ENCODE assay signal across 23 cellular contexts in genomic region chr19:4501691-4502090, GRCh38. TPM values are rescaled to one million over a fixed set of nuclear protein-coding genes. Genes with fewer than 3 reads are reported as not detected.
"Had no signal": no experiment of that assay in that cellular context is flagged by ENCODE, and none has a peak within 500 bp of the region (broad histone marks: within the 10 kb centered on the region; RNA-seq: fewer than 3 reads in every experiment).

No MANE protein-coding gene starts in this region.

- H3K27me3 ChIP-seq: foreskin keratinocyte, hepatocyte, tibial artery had no signal

- H3K4me1 ChIP-seq: foreskin keratinocyte, tibial artery had no signal

- H3K9me3 Mint-ChIP-seq: activated B cell treated with CpG ODN at 0.5 μM for 24 hours; activated naive CD4-positive, alpha-beta T cell treated with anti-CD3 and anti-CD28 coated beads, Interleukin-2, amount 10 ng/mL, durations not matched to agents 7 days and 5 days; activated naive CD8-positive, alpha-beta T cell treated with anti-CD3 and anti-CD28 coated beads, Interleukin-2, amount 50 U/mL, for 24 hours; dendritic cell treated with granulocyte-macrophage colony-stimulating factor and Interleukin-4, amounts not matched to agents 40 ng/mL and 50 ng/mL, for 4 days; nephron; T-helper 1 cell treated with Interleukin-12 subunit alpha and Interleukin-12 subunit beta and Interleukin-4 antibody, amounts not matched to agents 30 μg/mL and 1 μg/mL, for 36 hours had no signal

- H3K4me2 ChIP-seq: hepatocyte had no signal

- H3K79me2 ChIP-seq: hepatocyte had no signal

- H2AFZ ChIP-seq: hepatocyte had no signal

- H3K27ac Mint-ChIP-seq: activated B cell treated with CpG ODN at 0.5 μM for 24 hours; activated naive CD4-positive, alpha-beta T cell treated with anti-CD3 and anti-CD28 coated beads, Interleukin-2, amount 10 ng/mL, durations not matched to agents 7 days and 5 days; activated naive CD8-positive, alpha-beta T cell treated with anti-CD3 and anti-CD28 coated beads, Interleukin-2, amount 50 U/mL, for 24 hours; dendritic cell treated with granulocyte-macrophage colony-stimulating factor and Interleukin-4, amounts not matched to agents 40 ng/mL and 50 ng/mL, for 4 days; memory B cell; nephron; stimulated activated naive B cell treated with anti-CD40 and anti-IgM and Interleukin-4, amounts not matched to agents 10 μg/mL and 1 μg/mL and 100 μg/mL, for 72 hours; T-helper 1 cell treated with Interleukin-12 subunit alpha and Interleukin-12 subunit beta and Interleukin-4 antibody, amounts not matched to agents 30 μg/mL and 1 μg/mL, for 36 hours had no signal

- H3K4me3 ChIP-seq: hepatocyte, tibial artery had no signal

- H3K27ac ChIP-seq: foreskin keratinocyte, hepatocyte, tibial artery had no signal

- H3K27me3 Mint-ChIP-seq: activated B cell treated with CpG ODN at 0.5 μM for 24 hours; activated naive CD4-positive, alpha-beta T cell treated with anti-CD3 and anti-CD28 coated beads, Interleukin-2, amount 10 ng/mL, durations not matched to agents 7 days and 5 days; activated naive CD8-positive, alpha-beta T cell treated with anti-CD3 and anti-CD28 coated beads, Interleukin-2, amount 50 U/mL, for 24 hours; dendritic cell treated with granulocyte-macrophage colony-stimulating factor and Interleukin-4, amounts not matched to agents 40 ng/mL and 50 ng/mL, for 4 days; memory B cell; stimulated activated naive B cell treated with anti-CD40 and anti-IgM and Interleukin-4, amounts not matched to agents 10 μg/mL and 1 μg/mL and 100 μg/mL, for 72 hours had no signal

- DNase-seq: activated B cell treated with CpG ODN at 0.5 μM for 24 hours; activated CD4-positive, alpha-beta T cell treated with anti-CD3 and anti-CD28 coated beads for 4 hours; activated CD4-positive, alpha-beta T cell treated with anti-CD3 and anti-CD28 coated beads, Interleukin-2, amount 50 U/mL, for 48 hours; activated effector memory CD4-positive, alpha-beta T cell treated with anti-CD3 and anti-CD28 coated beads, Interleukin-2, amount 50 U/mL, for 16 hours; activated naive CD4-positive, alpha-beta T cell treated with anti-CD3 and anti-CD28 coated beads, Interleukin-2, amount 10 ng/mL, durations not matched to agents 7 days and 5 days; activated naive CD8-positive, alpha-beta T cell treated with anti-CD3 and anti-CD28 coated beads, Interleukin-2, amount 50 U/mL, for 24 hours; effector CD4-positive, alpha-beta T cell; foreskin keratinocyte; glutamatergic neuron; kidney glomerular epithelial cell; nucleus accumbens; posterior cingulate gyrus; stimulated activated CD4-positive, alpha-beta T cell treated with anti-CD3 and anti-CD28 coated beads, Interleukin-2, amount 100 ng/mL, for 48 hours; stimulated activated CD8-positive, alpha-beta memory T cell treated with anti-CD3 and anti-CD28 coated beads, Interleukin-4, amount 100 ng/mL, for 48 hours; stimulated activated naive B cell treated with anti-CD40 and anti-IgM and Interleukin-4, amounts not matched to agents 10 μg/mL and 1 μg/mL and 100 μg/mL, for 72 hours; substantia nigra; tibial artery had no signal

- H3K4me3 Mint-ChIP-seq: activated B cell treated with CpG ODN at 0.5 μM for 24 hours; activated naive CD4-positive, alpha-beta T cell treated with anti-CD3 and anti-CD28 coated beads, Interleukin-2, amount 10 ng/mL, durations not matched to agents 7 days and 5 days; activated naive CD8-positive, alpha-beta T cell treated with anti-CD3 and anti-CD28 coated beads, Interleukin-2, amount 50 U/mL, for 24 hours; dendritic cell treated with granulocyte-macrophage colony-stimulating factor and Interleukin-4, amounts not matched to agents 40 ng/mL and 50 ng/mL, for 4 days; memory B cell; nephron; stimulated activated naive B cell treated with anti-CD40 and anti-IgM and Interleukin-4, amounts not matched to agents 10 μg/mL and 1 μg/mL and 100 μg/mL, for 72 hours; T-helper 1 cell treated with Interleukin-12 subunit alpha and Interleukin-12 subunit beta and Interleukin-4 antibody, amounts not matched to agents 30 μg/mL and 1 μg/mL, for 36 hours had no signal

- H3K4me1 Mint-ChIP-seq: activated B cell treated with CpG ODN at 0.5 μM for 24 hours, nephron had no signal

- H3K9me3 ChIP-seq: tibial artery had no signal

- ATAC-seq: activated naive CD8-positive, alpha-beta T cell treated with anti-CD3 and anti-CD28 coated beads, Interleukin-2, amount 50 U/mL, for 24 hours; foreskin keratinocyte; stimulated activated naive B cell treated with anti-CD40 and anti-IgM and Interleukin-4, amounts not matched to agents 10 μg/mL and 1 μg/mL and 100 μg/mL, for 72 hours had no signal

RNA-seq across cellular contexts. Expression of gene PLIN4, which starts 16.6 kb away (rescaled TPM):
- total RNA-seq: activated B cell treated with CpG ODN at 0.5 μM for 24 hours had no signal

RNA-seq across cellular contexts. Expression of gene PLIN5, which starts 33.3 kb away (rescaled TPM):
- total RNA-seq: foreskin keratinocyte, myocyte had no signal
- polyA plus RNA-seq: foreskin keratinocyte had no signal
